ENCODE assay signal across 1 cellular context in the genomic region with DNA sequence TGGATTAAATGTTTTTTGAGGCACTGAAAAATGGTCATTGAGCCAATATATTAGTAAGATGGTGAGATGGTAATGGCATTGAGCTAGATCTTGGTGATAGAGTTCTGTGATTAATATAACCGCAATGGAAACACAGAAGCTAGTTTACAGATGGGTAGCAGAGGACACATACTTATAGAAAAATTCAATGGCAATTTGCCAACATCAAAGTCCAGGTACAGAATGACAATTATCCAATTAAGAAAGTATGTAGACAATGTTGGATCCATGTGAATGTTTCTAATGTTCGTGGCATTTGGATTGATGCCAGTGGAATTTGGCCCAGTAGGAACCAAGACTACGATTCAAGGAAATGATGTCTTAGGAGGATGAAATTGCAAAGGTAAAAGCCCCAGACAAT.
TF ChIP-seq lines count a peak whose summit lies in the region.

No MANE protein-coding gene starts in this region.

TF ChIP-seq in SK-N-SH, 30 proteins besides CTCF, POLR2A, EP300 and RAD21 (continued from another document):
- TF ChIP-seq, protein P1, sequence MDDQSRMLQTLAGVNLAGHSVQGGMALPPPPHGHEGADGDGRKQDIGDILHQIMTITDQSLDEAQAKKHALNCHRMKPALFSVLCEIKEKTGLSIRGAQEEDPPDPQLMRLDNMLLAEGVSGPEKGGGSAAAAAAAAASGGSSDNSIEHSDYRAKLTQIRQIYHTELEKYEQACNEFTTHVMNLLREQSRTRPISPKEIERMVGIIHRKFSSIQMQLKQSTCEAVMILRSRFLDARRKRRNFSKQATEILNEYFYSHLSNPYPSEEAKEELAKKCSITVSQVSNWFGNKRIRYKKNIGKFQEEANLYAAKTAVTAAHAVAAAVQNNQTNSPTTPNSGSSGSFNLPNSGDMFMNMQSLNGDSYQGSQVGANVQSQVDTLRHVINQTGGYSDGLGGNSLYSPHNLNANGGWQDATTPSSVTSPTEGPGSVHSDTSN (IDR thresholded peaks at IDR 0.05) = peak; percentile 98
- TF ChIP-seq RFX5 (IDR thresholded peaks at IDR 0.05; ENCODE audit: low read length) (no peak), SIN3A (IDR thresholded peaks at IDR 0.05; ENCODE audit: borderline replicate concordance, low read depth, low read length) (peak; percentile 70; the same call in 1 of the 2 replicates), RCOR1 (IDR thresholded peaks at IDR 0.05; ENCODE audit: low read length) (no peak), POLR2AphosphoS5 (IDR thresholded peaks at IDR 0.05; ENCODE audit: low read depth, low read length) (peak; percentile 97), JUND (IDR thresholded peaks at IDR 0.05) (peak; percentile 99), ZBTB33 (IDR thresholded peaks at IDR 0.05; ENCODE audit: borderline replicate concordance, low read depth) (peak; percentile 92), NFIC (IDR thresholded peaks at IDR 0.05; ENCODE audit: borderline replicate concordance) (peak; percentile 100), FOSL2 (IDR thresholded peaks at IDR 0.05; ENCODE audit: borderline replicate concordance, low read depth) (peak; percentile 94), TAF1 (IDR thresholded peaks at IDR 0.05; ENCODE audit: borderline replicate concordance, low read depth, low read length) (peak; percentile 63; the same call in 1 of the 2 replicates)
- TF ChIP-seq, protein P2, sequence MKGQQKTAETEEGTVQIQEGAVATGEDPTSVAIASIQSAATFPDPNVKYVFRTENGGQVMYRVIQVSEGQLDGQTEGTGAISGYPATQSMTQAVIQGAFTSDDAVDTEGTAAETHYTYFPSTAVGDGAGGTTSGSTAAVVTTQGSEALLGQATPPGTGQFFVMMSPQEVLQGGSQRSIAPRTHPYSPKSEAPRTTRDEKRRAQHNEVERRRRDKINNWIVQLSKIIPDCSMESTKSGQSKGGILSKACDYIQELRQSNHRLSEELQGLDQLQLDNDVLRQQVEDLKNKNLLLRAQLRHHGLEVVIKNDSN (IDR thresholded peaks at IDR 0.05; ENCODE audit: borderline replicate concordance, low read depth) = 0 out of 2 replicates have a peak, but pooled peaks have one; percentile 44
- TF ChIP-seq, protein P3, sequence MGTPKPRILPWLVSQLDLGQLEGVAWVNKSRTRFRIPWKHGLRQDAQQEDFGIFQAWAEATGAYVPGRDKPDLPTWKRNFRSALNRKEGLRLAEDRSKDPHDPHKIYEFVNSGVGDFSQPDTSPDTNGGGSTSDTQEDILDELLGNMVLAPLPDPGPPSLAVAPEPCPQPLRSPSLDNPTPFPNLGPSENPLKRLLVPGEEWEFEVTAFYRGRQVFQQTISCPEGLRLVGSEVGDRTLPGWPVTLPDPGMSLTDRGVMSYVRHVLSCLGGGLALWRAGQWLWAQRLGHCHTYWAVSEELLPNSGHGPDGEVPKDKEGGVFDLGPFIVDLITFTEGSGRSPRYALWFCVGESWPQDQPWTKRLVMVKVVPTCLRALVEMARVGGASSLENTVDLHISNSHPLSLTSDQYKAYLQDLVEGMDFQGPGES (IDR thresholded peaks at IDR 0.05; ENCODE audit: low read depth, low read length) = no peak
TF ChIP-seq in SK-N-SH: peak in this region for 19.
